Comparison of ENCODE assay signal across 1 cellular context in genomic region chr21:42061195-42061865, GRCh38.
TF ChIP-seq lines count a peak whose summit lies in the region.

No MANE protein-coding gene starts in this region.

TF ChIP-seq in GM23338, 12 proteins besides CTCF, POLR2A, EP300 and RAD21 (continued from another document):
- TF ChIP-seq REST (IDR thresholded peaks at IDR 0.05; ENCODE audit: unreplicated experiment) (no peak), ETS1 (IDR thresholded peaks at IDR 0.05) (no peak), STAT1 (IDR thresholded peaks at IDR 0.05; ENCODE audit: unreplicated experiment) (no peak)
